In genomic region chr10:59234814-59235429, GRCh38 we compare ENCODE assay signal across 9 cellular contexts. TPM values are rescaled to one million over a fixed set of nuclear protein-coding genes. Genes with fewer than 3 reads are reported as not detected.
DNase-seq lines count a peak whose midpoint lies in the region; ATAC-seq and TF ChIP-seq lines count a peak whose summit lies in the region.
"Had no signal": no experiment of that assay in that cellular context is flagged by ENCODE, and none has a peak within 500 bp of the region (broad histone marks: within the 10 kb centered on the region; RNA-seq: fewer than 3 reads in every experiment).

No MANE protein-coding gene starts in this region.

- in situ Hi-C loops in ACHN (cut with HindIII; ENCODE audit: low pct_ligation_motif_present, low pct_unique_long_range_greater_than_20kb, low sequenced_read_pairs): no loop called here
- in situ Hi-C loops in gastrocnemius medialis (cut with MboI; ENCODE audit: low sequenced_read_pairs in 4 of 4): loop anchor here (5.0 to 25.0 kb wide), 6 partner anchors 232 to 802 kb away; no protein-coding TSS in a partner anchor

- H3K36me3 ChIP-seq in OCI-LY1 (ENCODE audit: insufficient read depth, low read length) (no peaks in the 10 kb centered on the region), gastrocnemius medialis (no peaks in the 10 kb centered on the region)

- no peak overlapping the region for H3K4me3 ChIP-seq in OCI-LY1 (ENCODE audit: low read depth, low read length, poor library complexity, severe bottlenecking)
- no peak overlapping the region for H3K4me3 ChIP-seq in gastrocnemius medialis

- no peak overlapping the region for H3K27ac ChIP-seq in OCI-LY1 (ENCODE audit: low read depth, low read length, poor library complexity, severe bottlenecking)
- H3K27ac ChIP-seq in gastrocnemius medialis: no peak overlapping the region

- intact Hi-C loops in gastrocnemius medialis (cut with DNase I; ENCODE audit: low total_unique reads): loop anchor here (5.0 to 10.0 kb wide), 3 partner anchors 283 to 670 kb away; partner anchors contain the start of gene CCDC6

- DNase-seq in ACHN (peak; percentile 65), fibroblast of gingiva (ENCODE audit: low read depth) (peak; percentile 23), gastrocnemius medialis (no peak), NCI-H2029 (lab: John Stamatoyannopoulos, UW) (no peak)
- DNase-seq in activated T-cell treated with anti-CD3 and anti-CD28 coated beads, Interleukin-2, amount 50 U/mL, for 4 hours: no peak

- H3K4me3 Mint-ChIP-seq in activated T-cell treated with anti-CD3 and anti-CD28 coated beads, Interleukin-2, amount 50 U/mL, for 4 hours: no peak overlapping the region

- no peaks in the 10 kb centered on the region for H3K9me3 ChIP-seq in OCI-LY1 (ENCODE audit: low read length)
- H3K9me3 ChIP-seq in gastrocnemius medialis: no peaks in the 10 kb centered on the region

- no peaks in the 10 kb centered on the region for H3K36me3 Mint-ChIP-seq in activated T-cell treated with anti-CD3 and anti-CD28 coated beads, Interleukin-2, amount 50 U/mL, for 4 hours (ENCODE audit: insufficient read depth)

- no peak for TF ChIP-seq POLR2A in gastrocnemius medialis (IDR thresholded peaks at IDR 0.05)

- no peaks in the 10 kb centered on the region for H3K4me1 Mint-ChIP-seq in activated T-cell treated with anti-CD3 and anti-CD28 coated beads, Interleukin-2, amount 50 U/mL, for 4 hours (ENCODE audit: low read depth)

- H3F3A ChIP-seq in OCI-LY1 (ENCODE audit: insufficient read depth, low read length): no peaks in the 10 kb centered on the region

- H3K27me3 ChIP-seq in OCI-LY1 (ENCODE audit: insufficient read depth, low read length) (no peaks in the 10 kb centered on the region), gastrocnemius medialis (no peaks in the 10 kb centered on the region)

- no peak overlapping the region for H3K4me2 ChIP-seq in OCI-LY1 (ENCODE audit: low read length)

- H4K20me1 ChIP-seq in OCI-LY1 (ENCODE audit: insufficient read depth, low read length): no peaks in the 10 kb centered on the region

- H3K4me1 ChIP-seq in OCI-LY1 (ENCODE audit: insufficient read depth, low read length, severe bottlenecking) (no peaks in the 10 kb centered on the region), gastrocnemius medialis (no peaks in the 10 kb centered on the region)

- no peak overlapping the region for H3K9ac ChIP-seq in OCI-LY1 (ENCODE audit: low read length)

- no peaks in the 10 kb centered on the region for H3K79me2 ChIP-seq in OCI-LY1 (ENCODE audit: insufficient read depth, low read length)

- no peak overlapping the region for H2AFZ ChIP-seq in OCI-LY1 (ENCODE audit: low read length)

- ATAC-seq in gastrocnemius medialis (no peak), HG03378 (IDR thresholded peaks at IDR 0.05; ENCODE audit: unreplicated experiment) (no peak)
- ATAC-seq in activated T-cell treated with anti-CD3 and anti-CD28 coated beads, Interleukin-2, amount 50 U/mL, for 4 hours: no peak

- TF ChIP-seq CTCF in GM12874 (IDR thresholded peaks at IDR 0.05; ENCODE audit: insufficient read depth, low read depth, low read length) (peak; percentile 56), OCI-LY1 (IDR thresholded peaks at IDR 0.05; ENCODE audit: low read length) (peak; percentile 66), gastrocnemius medialis (IDR thresholded peaks at IDR 0.05 in 4 of 5, conservative IDR thresholded peaks at IDR 0.05 in 1 of 5) (peak; percentile 13 to 57 (median 49))

- no peaks in the 10 kb centered on the region for H3K27me3 Mint-ChIP-seq in activated T-cell treated with anti-CD3 and anti-CD28 coated beads, Interleukin-2, amount 50 U/mL, for 4 hours (ENCODE audit: low read depth)

- no peaks in the 10 kb centered on the region for H3K9me3 Mint-ChIP-seq in activated T-cell treated with anti-CD3 and anti-CD28 coated beads, Interleukin-2, amount 50 U/mL, for 4 hours

- no peaks in the 10 kb centered on the region for H3K9me2 ChIP-seq in OCI-LY1 (ENCODE audit: low read depth, low read length)

RNA-seq across cellular contexts. Expression of gene PHYHIPL, which starts 58.5 kb away (rescaled TPM):
- total RNA-seq in gastrocnemius medialis: under 1 TPM in 1 of 4 donors, not detected in 3; 0.32 TPM
- total RNA-seq in activated T-cell treated with anti-CD3 and anti-CD28 coated beads, Interleukin-2, amount 50 U/mL, for 4 hours: not detected
- total RNA-seq: glomerular endothelial cell had no signal

Comparison
In these comparisons a context has a peak if more than half of its experiments do, and no peak if none do; other contexts are left out.
1. DNase-seq: peak in ACHN (single experiment) and fibroblast of gingiva (single experiment); none in gastrocnemius medialis (0 of 2), activated T-cell treated with anti-CD3 and anti-CD28 coated beads, Interleukin-2, amount 50 U/mL, for 4 hours (single experiment) and NCI-H2029 (single experiment).
2. Peak in every context shown above with its lines, with median percentiles within 50 percentile points of each other: CTCF ChIP-seq.